12 cellular contexts compared by ENCODE assay signal in genomic region chr2:191385416-191386160, GRCh38.
DNase-seq lines count a peak whose midpoint lies in the region; ATAC-seq, FAIRE-seq and TF ChIP-seq lines count a peak whose summit lies in the region.
"Had no signal": no experiment of that assay in that cellular context is flagged by ENCODE, and none has a peak within 500 bp of the region (broad histone marks: within the 10 kb centered on the region; RNA-seq: fewer than 3 reads in every experiment).

No MANE protein-coding gene starts in this region.

- ATAC-seq in heart right ventricle, result peak in 7 of 8 donors; percentile 21 to 69 (median 51)
- ATAC-seq in Right ventricle myocardium inferior, result no peak
- ATAC-seq in HG03095 (IDR thresholded peaks at IDR 0.05; ENCODE audit: unreplicated experiment), result peak; percentile 72
- ATAC-seq in stimulated activated naive CD8-positive, alpha-beta T cell treated with anti-CD3 and anti-CD28 coated beads, Interleukin-15, Interleukin-2, amounts not matched to agents 100 U/mL and 50 U/mL, for 24 hours, result peak; percentile 76
- no peak for ATAC-seq in HG02852 (IDR thresholded peaks at IDR 0.05; ENCODE audit: unreplicated experiment)
- no peak for ATAC-seq in body of pancreas
- no peak for ATAC-seq in HG02642 (IDR thresholded peaks at IDR 0.05; ENCODE audit: poor library complexity, unreplicated experiment)
- ATAC-seq: T-helper 17 cell had no signal

- no peaks in the 10 kb centered on the region for H4K20me1 ChIP-seq in astrocyte (ENCODE audit: insufficient read depth, low read length)

- H3K4me2 ChIP-seq in astrocyte (ENCODE audit: low read length), result peak overlapping the region; percentile 23

- TF ChIP-seq CTCF in heart right ventricle (IDR thresholded peaks at IDR 0.05) (no peak), astrocyte (IDR thresholded peaks at IDR 0.05; ENCODE audit: insufficient read depth, low read depth, low read length) (no peak), body of pancreas (IDR thresholded peaks at IDR 0.05) (no peak)

- H3K4me1 ChIP-seq in heart right ventricle, result peaks cover 0 to 29% (median 14%) of the 10 kb centered on the region in 9 donors
- H3K4me1 ChIP-seq in astrocyte (ENCODE audit: insufficient read depth, low read length), result peaks cover 32% of the 10 kb centered on the region
- peaks cover 19% of the 10 kb centered on the region for H3K4me1 ChIP-seq in body of pancreas

- no peaks in the 10 kb centered on the region for H3K79me2 ChIP-seq in astrocyte (ENCODE audit: insufficient read depth, low read length)

- H3K4me1 Mint-ChIP-seq in astrocyte (ENCODE audit: low read depth, unreplicated experiment), result peaks cover 34% of the 10 kb centered on the region
- H3K4me1 Mint-ChIP-seq: T-helper 17 cell had no signal

- no peaks in the 10 kb centered on the region for H3K9me3 Mint-ChIP-seq in astrocyte (ENCODE audit: unreplicated experiment)

- intact Hi-C loops in heart right ventricle (cut with DNase I) (loop anchor here in 5 of 10 donors (10.0 kb wide), 2 partner anchors 131 to 141 kb away; partner anchors contain the start of gene MYO1B (in 4 of the 5)), Right ventricle myocardium inferior (cut with DNase I) (no loop called here), body of pancreas (cut with DNase I) (no loop called here)

- 66 to 71% methylated on average over 6 of the region's 6 CpGs for whole genome bisulfite sequencing in heart right ventricle, 2 donors
- WGBS in body of pancreas, 2 donors, result 84 to 86% methylated on average over 6 of the region's 6 CpGs

- FAIRE-seq in astrocyte (lab: Jason Lieb, UNC), result peak; percentile 64
- FAIRE-seq: H1 had no signal

- H3K36me3 ChIP-seq in heart right ventricle (peaks cover 0 to 67% (median 5%) of the 10 kb centered on the region in 9 donors), astrocyte (ENCODE audit: insufficient read depth, low read length) (peaks cover 28% of the 10 kb centered on the region), body of pancreas (replicated peaks in 1 of 2; ENCODE audit: insufficient read depth in 1 of 2, low read depth in 2 of 2) (peaks cover 9 to 20% of the 10 kb centered on the region in 2 donors)

- H3K9me3 ChIP-seq in heart right ventricle (no peaks in the 10 kb centered on the region), astrocyte (ENCODE audit: insufficient read depth, low read depth, low read length) (no peaks in the 10 kb centered on the region), body of pancreas (no peaks in the 10 kb centered on the region)

- peak overlapping the region; percentile 85 for H3K27ac Mint-ChIP-seq in astrocyte (ENCODE audit: unreplicated experiment)
- H3K27ac Mint-ChIP-seq: T-helper 17 cell had no signal

- peak overlapping the region in 8 of 10 donors; percentile 26 to 62 (median 38) for H3K27ac ChIP-seq in heart right ventricle
- peak overlapping the region; percentile 56 for H3K27ac ChIP-seq in astrocyte (ENCODE audit: low read depth, low read length)
- H3K27ac ChIP-seq in body of pancreas, result no peak overlapping the region
- H3K27ac ChIP-seq: C4-2B had no signal

- DNase-seq in heart right ventricle (no peak), Right ventricle myocardium inferior (ENCODE audit: missing footprints) (no peak), astrocyte (ENCODE audit: low read depth) (no peak), body of pancreas (no peak)
- DNase-seq in stimulated activated naive CD8-positive, alpha-beta T cell treated with anti-CD3 and anti-CD28 coated beads, Interleukin-15, Interleukin-2, amounts not matched to agents 100 U/mL and 50 U/mL, for 24 hours, result peak; percentile 9
- DNase-seq: T-helper 17 cell had no signal

- peaks cover 13% of the 10 kb centered on the region for H3K36me3 Mint-ChIP-seq in astrocyte (ENCODE audit: low read depth, unreplicated experiment)

- H3K4me3 ChIP-seq in heart right ventricle (no peak overlapping the region), astrocyte (ENCODE audit: insufficient read depth, low read depth, low read length) (no peak overlapping the region), body of pancreas (no peak overlapping the region)
- H3K4me3 ChIP-seq: coronary artery had no signal

- H3K27me3 ChIP-seq in heart right ventricle (no peaks in the 10 kb centered on the region), astrocyte (ENCODE audit: insufficient read depth, low read length) (no peaks in the 10 kb centered on the region), body of pancreas (no peaks in the 10 kb centered on the region)

- no peak overlapping the region for H2AFZ ChIP-seq in astrocyte (ENCODE audit: low read depth, low read length)

- H3K9ac ChIP-seq in astrocyte (ENCODE audit: low read length), result no peak overlapping the region

- TF ChIP-seq POLR2A in body of pancreas (IDR thresholded peaks at IDR 0.05), result no peak

- no peaks in the 10 kb centered on the region for H3K27me3 Mint-ChIP-seq in astrocyte (ENCODE audit: low read depth, unreplicated experiment)

- H3K4me3 Mint-ChIP-seq in astrocyte (ENCODE audit: unreplicated experiment), result no peak overlapping the region
- H3K4me3 Mint-ChIP-seq: T-helper 17 cell had no signal

Comparison
In these comparisons a context has a peak if more than half of its experiments do, and no peak if none do; other contexts are left out.
1. ATAC-seq: peak in heart right ventricle (7 of 8), HG03095 (single experiment) and stimulated activated naive CD8-positive, alpha-beta T cell treated with anti-CD3 and anti-CD28 coated beads, Interleukin-15, Interleukin-2, amounts not matched to agents 100 U/mL and 50 U/mL, for 24 hours (single experiment); none in Right ventricle myocardium inferior (single experiment), HG02852 (single experiment), body of pancreas (single experiment) and HG02642 (single experiment).
2. H3K27ac ChIP-seq: peak in heart right ventricle (8 of 10) and astrocyte (single experiment); none in body of pancreas (0 of 4).